ENCODE assay signal across 11 cellular contexts in the genomic region with DNA sequence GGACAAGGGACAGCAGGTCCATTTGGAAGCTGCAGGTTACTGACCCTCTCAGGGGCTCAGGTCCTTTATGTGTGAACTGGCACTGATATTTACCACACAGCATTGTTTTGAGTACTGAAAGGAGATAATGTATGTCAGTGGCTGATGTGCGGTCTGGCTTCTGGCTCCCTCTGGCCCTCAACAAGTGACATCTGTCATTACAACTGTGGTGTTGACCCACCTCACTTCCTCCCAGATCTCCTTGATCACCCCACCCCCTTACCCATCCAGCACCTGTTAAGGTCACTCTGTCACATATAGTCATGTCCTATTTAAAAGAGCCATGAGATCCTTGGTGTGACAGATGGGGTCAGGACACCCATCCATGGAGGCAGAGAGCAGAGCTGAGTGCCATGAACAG. TPM values are rescaled to one million over a fixed set of nuclear protein-coding genes. Genes with fewer than 3 reads are reported as not detected.
"Had no signal": no experiment of that assay in that cellular context is flagged by ENCODE, and none has a peak within 500 bp of the region (broad histone marks: within the 10 kb centered on the region; RNA-seq: fewer than 3 reads in every experiment).

No MANE protein-coding gene starts in this region.

- H3K36me3 ChIP-seq: HAP-1 had no signal

- H3K4me3 Mint-ChIP-seq: HFFc6 had no signal

- H3K4me1 ChIP-seq: HAP-1 had no signal

- H3K27ac Mint-ChIP-seq: HFFc6 had no signal

- H3K9ac ChIP-seq: GM23248 had no signal

- ATAC-seq: HCT116, HepG2, K562 had no signal

- H3K27ac ChIP-seq: GM23248, HL-60 had no signal

- H3K4me3 ChIP-seq: GM23248, HAP-1, K562 had no signal

- DNase-seq: GM23248, GOT3, H7, HFFc6, IMR-90, KG1 had no signal

- H2AFZ ChIP-seq: GM23248 had no signal

- FAIRE-seq: HepG2, K562 had no signal

RNA-seq across cellular contexts. Expression of a gene that starts 22.7 kb away (rescaled TPM):
- total RNA-seq: HFFc6, IMR-90, K562 had no signal
- polyA plus RNA-seq: GM23248, IMR-90, K562 had no signal
